ENCODE assay signal across 1 cellular context in the genomic region with DNA sequence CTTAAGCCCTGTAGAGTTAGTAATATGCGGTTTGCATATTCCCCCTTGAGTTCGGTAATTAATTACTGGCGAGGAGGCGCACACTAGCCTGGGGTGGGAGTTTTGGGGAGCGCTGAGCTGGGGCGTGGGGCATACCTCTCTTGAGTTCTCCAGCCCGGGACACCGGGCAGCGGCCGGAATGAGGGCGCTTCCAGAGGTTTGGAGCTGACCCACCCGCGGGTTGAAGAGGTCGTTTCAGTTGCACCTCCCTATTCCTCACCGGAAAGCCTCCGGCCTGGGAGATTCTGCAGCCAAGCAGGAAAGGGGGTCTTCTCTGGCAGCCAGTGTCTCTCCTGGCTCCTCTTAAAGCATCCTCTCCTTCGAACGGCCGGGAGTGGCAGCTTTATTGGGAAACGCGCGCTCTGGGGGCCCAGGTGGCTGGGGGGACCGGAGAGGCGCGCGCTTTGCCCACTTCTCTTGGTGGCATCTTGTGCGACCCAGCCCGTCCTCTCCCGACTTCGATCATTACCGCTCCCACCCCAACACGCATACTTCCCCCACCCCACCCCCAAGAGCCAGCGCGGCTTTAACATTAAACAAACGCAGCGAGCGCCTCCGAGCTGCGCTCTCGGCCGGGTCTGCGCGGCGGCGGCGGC.
TF ChIP-seq lines count a peak whose summit lies in the region.

No MANE protein-coding gene starts in this region.

TF ChIP-seq in GM23338, 12 proteins besides CTCF, POLR2A, EP300 and RAD21 (continued from another document):
- TF ChIP-seq, protein P1, sequence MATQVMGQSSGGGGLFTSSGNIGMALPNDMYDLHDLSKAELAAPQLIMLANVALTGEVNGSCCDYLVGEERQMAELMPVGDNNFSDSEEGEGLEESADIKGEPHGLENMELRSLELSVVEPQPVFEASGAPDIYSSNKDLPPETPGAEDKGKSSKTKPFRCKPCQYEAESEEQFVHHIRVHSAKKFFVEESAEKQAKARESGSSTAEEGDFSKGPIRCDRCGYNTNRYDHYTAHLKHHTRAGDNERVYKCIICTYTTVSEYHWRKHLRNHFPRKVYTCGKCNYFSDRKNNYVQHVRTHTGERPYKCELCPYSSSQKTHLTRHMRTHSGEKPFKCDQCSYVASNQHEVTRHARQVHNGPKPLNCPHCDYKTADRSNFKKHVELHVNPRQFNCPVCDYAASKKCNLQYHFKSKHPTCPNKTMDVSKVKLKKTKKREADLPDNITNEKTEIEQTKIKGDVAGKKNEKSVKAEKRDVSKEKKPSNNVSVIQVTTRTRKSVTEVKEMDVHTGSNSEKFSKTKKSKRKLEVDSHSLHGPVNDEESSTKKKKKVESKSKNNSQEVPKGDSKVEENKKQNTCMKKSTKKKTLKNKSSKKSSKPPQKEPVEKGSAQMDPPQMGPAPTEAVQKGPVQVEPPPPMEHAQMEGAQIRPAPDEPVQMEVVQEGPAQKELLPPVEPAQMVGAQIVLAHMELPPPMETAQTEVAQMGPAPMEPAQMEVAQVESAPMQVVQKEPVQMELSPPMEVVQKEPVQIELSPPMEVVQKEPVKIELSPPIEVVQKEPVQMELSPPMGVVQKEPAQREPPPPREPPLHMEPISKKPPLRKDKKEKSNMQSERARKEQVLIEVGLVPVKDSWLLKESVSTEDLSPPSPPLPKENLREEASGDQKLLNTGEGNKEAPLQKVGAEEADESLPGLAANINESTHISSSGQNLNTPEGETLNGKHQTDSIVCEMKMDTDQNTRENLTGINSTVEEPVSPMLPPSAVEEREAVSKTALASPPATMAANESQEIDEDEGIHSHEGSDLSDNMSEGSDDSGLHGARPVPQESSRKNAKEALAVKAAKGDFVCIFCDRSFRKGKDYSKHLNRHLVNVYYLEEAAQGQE (IDR thresholded peaks at IDR 0.05; ENCODE audit: unreplicated experiment), result no peak
- peak; percentile 73 for TF ChIP-seq EZH2 (IDR thresholded peaks at IDR 0.05; ENCODE audit: low read depth, unreplicated experiment)
- no peak for TF ChIP-seq ZNF462 (CRISPR knock-in tag; IDR thresholded peaks at IDR 0.05)
- no peak for TF ChIP-seq NANOG (IDR thresholded peaks at IDR 0.05; ENCODE audit: borderline replicate concordance)
- no peak for TF ChIP-seq STAT1 (IDR thresholded peaks at IDR 0.05; ENCODE audit: unreplicated experiment)
